Comparison of ENCODE assay signal across 8 cellular contexts in genomic region chr5:181260720-181261319, GRCh38. TPM values are rescaled to one million over a fixed set of nuclear protein-coding genes. Genes with fewer than 3 reads are reported as not detected.
DNase-seq lines count a peak whose midpoint lies in the region; TF ChIP-seq lines count a peak whose summit lies in the region.

TRIM52 (minus strand) TSS chr5:181261143; CDS start chr5:181260813, 330 bp downstream.

- H3K4me1 ChIP-seq in NT2/D1 (ENCODE audit: insufficient read depth, insufficient read length), result no peaks in the 10 kb centered on the region

- no peaks in the 10 kb centered on the region for H3K27me3 ChIP-seq in NT2/D1 (ENCODE audit: insufficient read depth, insufficient read length)

- H3K27ac Mint-ChIP-seq in activated naive CD4-positive, alpha-beta T cell treated with anti-CD3 and anti-CD28 coated beads for 36 hours, result peak within 1 kb of the TSS; percentile 94

- H3K4me3 Mint-ChIP-seq in activated naive CD4-positive, alpha-beta T cell treated with anti-CD3 and anti-CD28 coated beads for 36 hours, result peak within 1 kb of the TSS; percentile 92

- H3K9ac ChIP-seq in NT2/D1 (ENCODE audit: insufficient read length, low read depth), result peak within 1 kb of the TSS; percentile 76

- H3K27me3 Mint-ChIP-seq in activated naive CD4-positive, alpha-beta T cell treated with anti-CD3 and anti-CD28 coated beads for 36 hours (ENCODE audit: low read depth), result no peaks in the 10 kb centered on the region

- H3K9me3 ChIP-seq in NT2/D1 (ENCODE audit: insufficient read depth, low read length), result no peaks in the 10 kb centered on the region

- H3K9me3 Mint-ChIP-seq in activated naive CD4-positive, alpha-beta T cell treated with anti-CD3 and anti-CD28 coated beads for 36 hours, result no peaks in the 10 kb centered on the region

- peaks cover 14% of the 10 kb centered on the region for H3K36me3 ChIP-seq in NT2/D1 (ENCODE audit: insufficient read depth, insufficient read length, low read length)

- CTCF ChIA-PET in HEK293T (lab: Yijun Ruan, JAX), result interaction anchor here (1.4 kb wide), 1 partner anchor 9 kb away, joined by 4 read pairs; no protein-coding TSS in a partner anchor
- CTCF ChIA-PET in activated naive CD4-positive, alpha-beta T cell treated with anti-CD3 and anti-CD28 coated beads for 36 hours (lab: Charles Lee), result interaction anchor here (1.3 to 1.4 kb wide), 3 partner anchors 9 to 76 kb away, joined by 3 to 10 read pairs (median 5); no protein-coding TSS in a partner anchor

- H3K36me3 Mint-ChIP-seq in activated naive CD4-positive, alpha-beta T cell treated with anti-CD3 and anti-CD28 coated beads for 36 hours (ENCODE audit: low read depth), result peaks cover 21% of the 10 kb centered on the region

- intact Hi-C loops in activated naive CD4-positive, alpha-beta T cell treated with anti-CD3 and anti-CD28 coated beads for 36 hours (cut with micrococcal nuclease), result loop anchor here (1.0 to 5.0 kb wide), 5 partner anchors 17 to 399 kb away; partner anchors contain the start of genes TRIM41 and ZFP62
- intact Hi-C loops in head of caudate nucleus (cut with DNase I) (loop anchor here (2.0 to 5.0 kb wide), 2 partner anchors 14 to 39 kb away; partner anchors contain the start of gene TRIM41), posterior cingulate gyrus (cut with DNase I) (loop anchor here (1.0 to 5.0 kb wide), 3 partner anchors 16 to 74 kb away; partner anchors contain the start of gene TRIM41)

- POLR2A ChIA-PET in HEK293T (lab: Yijun Ruan, JAX), result interaction anchor here (0.6 to 4.0 kb wide), 15 partner anchors 10 to 450 kb away, joined by 3 to 73 read pairs (median 5); partner anchors contain the start of genes RACK1 and TRIM41

- peaks cover 35% of the 10 kb centered on the region for H3K4me1 Mint-ChIP-seq in activated naive CD4-positive, alpha-beta T cell treated with anti-CD3 and anti-CD28 coated beads for 36 hours (ENCODE audit: low read depth)

- H3K4me3 ChIP-seq in NT2/D1 (ENCODE audit: insufficient read length, low read depth), result peak within 1 kb of the TSS; percentile 66

- DNase-seq in GM04504 (ENCODE audit: low read depth) (peak; percentile 77), HEK293T (ENCODE audit: extremely low spot score) (peak; percentile 89), NT2/D1 (ENCODE audit: low read depth, low spot score) (peak; percentile 63), head of caudate nucleus (peak; percentile 83 to 97 (median 93)), posterior cingulate gyrus (peak; percentile 80 to 99 (median 92)), ureter (ENCODE audit: low spot score) (peak; percentile 91), anterior cingulate cortex (lab: John Stamatoyannopoulos, UW) (no peak)
- peak; percentile 91 for DNase-seq in activated naive CD4-positive, alpha-beta T cell treated with anti-CD3 and anti-CD28 coated beads for 36 hours

TF ChIP-seq in HEK293T, 16 proteins besides CTCF, POLR2A, EP300 and RAD21:
- TF ChIP-seq TARDBP (IDR thresholded peaks at IDR 0.05) (no peak), LEF1 (IDR thresholded peaks at IDR 0.05; ENCODE audit: borderline replicate concordance) (no peak), ELF4 (IDR thresholded peaks at IDR 0.05) (peak; percentile 48; the same call in 1 of the 2 replicates), SUZ12 (IDR thresholded peaks at IDR 0.05) (no peak), HDGF (IDR thresholded peaks at IDR 0.05; ENCODE audit: borderline replicate concordance) (no peak), FOXM1 (IDR thresholded peaks at IDR 0.05; ENCODE audit: borderline replicate concordance) (no peak; the same call in 1 of the 2 replicates), CTBP1 (IDR thresholded peaks at IDR 0.05; ENCODE audit: borderline replicate concordance) (peak; percentile 62), NFRKB (IDR thresholded peaks at IDR 0.05) (no peak), FOXA1 (IDR thresholded peaks at IDR 0.05) (no peak), PKNOX1 (IDR thresholded peaks at IDR 0.05) (peak; percentile 13; the same call in 1 of the 2 replicates), SP1 (IDR thresholded peaks at IDR 0.05) (no peak), L3MBTL2 (conservative IDR thresholded peaks at IDR 0.05) (0 out of 2 replicates have a peak, but pooled peaks have one; percentile 23), ZNF384 (IDR thresholded peaks at IDR 0.05) (no peak), BHLHE40 (IDR thresholded peaks at IDR 0.05; ENCODE audit: borderline replicate concordance) (no peak), FOXK2 (IDR thresholded peaks at IDR 0.05) (no peak), ARNT (IDR thresholded peaks at IDR 0.05) (peak; percentile 76)

RNA-seq across cellular contexts. Expression of gene TRIM52, which starts in this region (rescaled TPM):
- 10 to 100 TPM; 10.5 to 10.9 TPM for total RNA-seq in activated naive CD4-positive, alpha-beta T cell treated with anti-CD3 and anti-CD28 coated beads for 36 hours
- total RNA-seq in ureter, result 22.5 TPM

Comparison
In these comparisons a context has a peak if more than half of its experiments do, and no peak if none do; other contexts are left out.
1. DNase-seq: peak in GM04504 (single experiment), HEK293T (single experiment), NT2/D1 (single experiment), activated naive CD4-positive, alpha-beta T cell treated with anti-CD3 and anti-CD28 coated beads for 36 hours (single experiment), head of caudate nucleus (42 of 42), posterior cingulate gyrus (10 of 10) and ureter (single experiment); none in anterior cingulate cortex (0 of 58).